In the genomic region with DNA sequence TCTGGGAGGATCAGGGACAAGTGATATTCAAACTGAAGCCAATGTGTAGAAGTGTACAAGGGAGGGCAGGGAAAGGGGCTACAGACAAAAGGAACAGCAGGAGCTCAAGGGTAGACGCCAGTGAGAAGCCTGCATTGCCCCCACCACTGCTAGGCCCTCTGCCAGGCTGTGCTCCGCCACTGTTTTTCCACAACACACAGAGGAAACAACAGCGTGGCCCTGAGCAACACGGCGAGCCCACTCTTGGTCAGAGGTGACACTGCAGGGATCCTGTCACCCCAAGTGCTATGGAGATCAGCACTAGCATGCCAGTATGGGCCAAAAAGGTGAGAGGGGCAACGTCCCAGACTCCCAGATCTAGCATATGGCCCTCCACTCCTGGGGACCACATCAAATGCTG, we compare ENCODE assay signal across 12 cellular contexts. TPM values are rescaled to one million over a fixed set of nuclear protein-coding genes. Genes with fewer than 3 reads are reported as not detected.
DNase-seq lines count a peak whose midpoint lies in the region; ATAC-seq, FAIRE-seq and TF ChIP-seq lines count a peak whose summit lies in the region.
"Had no signal": no experiment of that assay in that cellular context is flagged by ENCODE, and none has a peak within 500 bp of the region (broad histone marks: within the 10 kb centered on the region; RNA-seq: fewer than 3 reads in every experiment).

No MANE protein-coding gene starts in this region.

- CTCF ChIA-PET in PC-9 (lab: Charles Lee), result interaction anchor here (0.6 kb wide), 1 partner anchor 33 kb away, joined by 3 read pairs; no protein-coding TSS in a partner anchor
- CTCF ChIA-PET in CD8-positive, alpha-beta T cell (lab: Charles Lee), result interaction anchor here (1.0 to 14.9 kb wide), 3 partner anchors 24 to 133 kb away, joined by 3 to 276 read pairs (median 25); partner anchors contain the start of gene MYO18A

- no peak overlapping the region for H3K4me3 Mint-ChIP-seq in stimulated activated effector memory CD8-positive, alpha-beta T cell treated with anti-CD3 and anti-CD28 coated beads, Interleukin-12 subunit alpha, Interleukin-12 subunit beta, amount 100 ng/mL, for 72 hours
- no peak overlapping the region for H3K4me3 Mint-ChIP-seq in CD8-positive, alpha-beta T cell
- H3K4me3 Mint-ChIP-seq: T-cell had no signal

- no peaks in the 10 kb centered on the region for H3K27me3 ChIP-seq in PC-9 (ENCODE audit: insufficient read depth, low read depth)
- no peaks in the 10 kb centered on the region for H3K27me3 ChIP-seq in keratinocyte (ENCODE audit: control insufficient read depth, extremely low read depth, insufficient read depth, low read length)
- no peaks in the 10 kb centered on the region for H3K27me3 ChIP-seq in CD8-positive, alpha-beta T cell (ENCODE audit: insufficient read depth, low read length)

- H3K79me2 ChIP-seq in PC-9 (ENCODE audit: low read depth), result peaks cover 96% of the 10 kb centered on the region
- peaks cover 84% of the 10 kb centered on the region for H3K79me2 ChIP-seq in keratinocyte (ENCODE audit: control insufficient read depth, insufficient read depth, low read length)

- no peaks in the 10 kb centered on the region for H3K36me3 Mint-ChIP-seq in stimulated activated effector memory CD8-positive, alpha-beta T cell treated with anti-CD3 and anti-CD28 coated beads, Interleukin-12 subunit alpha, Interleukin-12 subunit beta, amount 100 ng/mL, for 72 hours
- no peaks in the 10 kb centered on the region for H3K36me3 Mint-ChIP-seq in CD8-positive, alpha-beta T cell
- H3K36me3 Mint-ChIP-seq: T-cell had no signal

- POLR2A ChIA-PET in PC-9 (lab: Charles Lee; ENCODE audit: unreplicated experiment), result interaction anchor here (0.5 to 1.9 kb wide), 4 partner anchors 12 to 95 kb away, joined by 3 to 14 read pairs (median 5); no protein-coding TSS in a partner anchor
- POLR2A ChIA-PET in CD8-positive, alpha-beta T cell (lab: Charles Lee), result interaction anchor here (1.5 kb wide), 1 partner anchor 19 kb away, joined by 5 read pairs; no protein-coding TSS in a partner anchor

- H3K9me3 Mint-ChIP-seq in stimulated activated effector memory CD8-positive, alpha-beta T cell treated with anti-CD3 and anti-CD28 coated beads, Interleukin-12 subunit alpha, Interleukin-12 subunit beta, amount 100 ng/mL, for 72 hours, result no peaks in the 10 kb centered on the region
- H3K9me3 Mint-ChIP-seq in CD8-positive, alpha-beta T cell, result no peaks in the 10 kb centered on the region
- H3K9me3 Mint-ChIP-seq: T-cell had no signal

- no peaks in the 10 kb centered on the region for H3K9me1 ChIP-seq in keratinocyte (ENCODE audit: control insufficient read depth, extremely low read depth, insufficient read depth, low read length)

- dilution Hi-C loops in keratinocyte (cut with MboI; ENCODE audit: extremely low pct_ligation_motif_present, low sequenced_read_pairs), result no loop called here

- peaks cover 64% of the 10 kb centered on the region for H3K4me1 Mint-ChIP-seq in stimulated activated effector memory CD8-positive, alpha-beta T cell treated with anti-CD3 and anti-CD28 coated beads, Interleukin-12 subunit alpha, Interleukin-12 subunit beta, amount 100 ng/mL, for 72 hours
- peaks cover 26% of the 10 kb centered on the region for H3K4me1 Mint-ChIP-seq in CD8-positive, alpha-beta T cell (ENCODE audit: low read depth)

- peaks cover 94% of the 10 kb centered on the region for H3K4me1 ChIP-seq in PC-9 (replicated peaks; ENCODE audit: insufficient read depth)
- H3K4me1 ChIP-seq in keratinocyte (ENCODE audit: control insufficient read depth, extremely low read depth, insufficient read depth, low read length), result peaks cover 75% of the 10 kb centered on the region
- peaks cover 15% of the 10 kb centered on the region for H3K4me1 ChIP-seq in CD8-positive, alpha-beta T cell (ENCODE audit: insufficient read depth, low read length)

- ATAC-seq in stimulated activated effector memory CD8-positive, alpha-beta T cell treated with anti-CD3 and anti-CD28 coated beads, Interleukin-12 subunit alpha, Interleukin-12 subunit beta, amount 100 ng/mL, for 72 hours, result no peak
- ATAC-seq in CD8-positive, alpha-beta T cell, result no peak
- ATAC-seq: left lobe of liver, T-cell had no signal

- H3K9me3 ChIP-seq in PC-9 (ENCODE audit: insufficient read depth, low read depth), result no peaks in the 10 kb centered on the region
- no peaks in the 10 kb centered on the region for H3K9me3 ChIP-seq in keratinocyte (ENCODE audit: control insufficient read depth, low read depth, low read length)
- no peaks in the 10 kb centered on the region for H3K9me3 ChIP-seq in CD8-positive, alpha-beta T cell (ENCODE audit: low read length)

- no peak overlapping the region for H3K9ac ChIP-seq in keratinocyte (ENCODE audit: control insufficient read depth, extremely low read depth, insufficient read depth, low read length)

- intact Hi-C loops in PC-9 (cut with micrococcal nuclease; ENCODE audit: unreplicated experiment), result no loop called here
- intact Hi-C loops in CD8-positive, alpha-beta T cell (cut with DNase I, micrococcal nuclease), result no loop called here

- H3K4me2 ChIP-seq in PC-9, result peak overlapping the region; percentile 82
- no peak overlapping the region for H3K4me2 ChIP-seq in keratinocyte (ENCODE audit: control insufficient read depth, extremely low read depth, insufficient read depth, low read depth, low read length)

- DNase-seq in PC-9, result no peak
- DNase-seq in keratinocyte (ENCODE audit: low read depth, low spot score), result no peak
- DNase-seq in stimulated activated effector memory CD8-positive, alpha-beta T cell treated with anti-CD3 and anti-CD28 coated beads, Interleukin-12 subunit alpha, Interleukin-12 subunit beta, amount 100 ng/mL, for 72 hours (ENCODE audit: low spot score in 2 of 2), result no peak
- no peak for DNase-seq in NCI-H2196 (lab: John Stamatoyannopoulos, UW; ENCODE audit: unreplicated experiment)
- DNase-seq in glomerular visceral epithelial cell (ENCODE audit: extremely low spot score), result no peak
- no peak for DNase-seq in activated effector memory CD4-positive, alpha-beta T cell treated with anti-CD3 and anti-CD28 coated beads, Interleukin-2, amount 50 U/mL, for 16 hours
- DNase-seq in CD8-positive, alpha-beta T cell, result no peak
- DNase-seq: DMS 273 treated with DMSO at 0.1 percent for 48 hours, NCI-H82, T-cell had no signal

- TF ChIP-seq CTCF in PC-9 (conservative IDR thresholded peaks at IDR 0.05), result no peak
- no peak for TF ChIP-seq CTCF in keratinocyte (optimal IDR thresholded peaks at IDR 0.05 in 1 of 3, IDR thresholded peaks at IDR 0.05 in 1 of 3, conservative IDR thresholded peaks at IDR 0.05 in 1 of 3; ENCODE audit: extremely low read depth in 1 of 3, insufficient read depth in 2 of 3, low read length in 3 of 3)
- TF ChIP-seq CTCF in CD8-positive, alpha-beta T cell (IDR thresholded peaks at IDR 0.05), result no peak

- H3K27ac Mint-ChIP-seq in stimulated activated effector memory CD8-positive, alpha-beta T cell treated with anti-CD3 and anti-CD28 coated beads, Interleukin-12 subunit alpha, Interleukin-12 subunit beta, amount 100 ng/mL, for 72 hours, result peak overlapping the region; percentile 96
- no peak overlapping the region for H3K27ac Mint-ChIP-seq in CD8-positive, alpha-beta T cell

- H3K36me3 ChIP-seq in PC-9 (ENCODE audit: low read depth) (0 out of 2 replicates have a peak, but pooled peaks cover 6% of the 10 kb centered on the region), keratinocyte (ENCODE audit: control insufficient read depth in 2 of 2, extremely low read depth in 1 of 2, insufficient read depth in 2 of 2, low read length in 2 of 2) (peaks cover 11% of the 10 kb centered on the region in 2 experiments)
- H3K36me3 ChIP-seq in CD8-positive, alpha-beta T cell (ENCODE audit: insufficient read depth, low read length), result no peaks in the 10 kb centered on the region

- no peak for FAIRE-seq in keratinocyte (lab: Jason Lieb, UNC)

- no peak overlapping the region for H3K4me3 ChIP-seq in PC-9
- H3K4me3 ChIP-seq in keratinocyte (ENCODE audit: control insufficient read depth in 2 of 3, extremely low read depth in 1 of 3, insufficient read depth in 2 of 3, low read depth in 1 of 3, low read length in 3 of 3), result no peak overlapping the region
- no peak overlapping the region for H3K4me3 ChIP-seq in CD8-positive, alpha-beta T cell (ENCODE audit: low read depth, low read length)

- no peaks in the 10 kb centered on the region for H3K9me2 ChIP-seq in PC-9 (ENCODE audit: insufficient read depth)

- no peaks in the 10 kb centered on the region; the same call in 1 of the 2 replicates for H4K20me1 ChIP-seq in PC-9 (ENCODE audit: insufficient read depth)
- no peaks in the 10 kb centered on the region for H4K20me1 ChIP-seq in keratinocyte (ENCODE audit: control insufficient read depth, extremely low read depth, insufficient read depth, low read length)

- H2AFZ ChIP-seq in PC-9, result no peak overlapping the region
- no peak overlapping the region for H2AFZ ChIP-seq in keratinocyte (ENCODE audit: control insufficient read depth, low read length)

- no peaks in the 10 kb centered on the region for H3K27me3 Mint-ChIP-seq in CD8-positive, alpha-beta T cell (ENCODE audit: low read depth)
- H3K27me3 Mint-ChIP-seq: T-cell had no signal

- H3K27ac ChIP-seq in PC-9, result peak overlapping the region; percentile 91
- peak overlapping the region; percentile 92 for H3K27ac ChIP-seq in angular gyrus (ENCODE audit: low read depth, low read length)
- peak overlapping the region; percentile 90 for H3K27ac ChIP-seq in keratinocyte (ENCODE audit: control insufficient read depth, insufficient read depth, low read length)
- no peak overlapping the region for H3K27ac ChIP-seq in CD8-positive, alpha-beta T cell (ENCODE audit: low read depth, low read length)

- no TSS peak for BruUV-seq in PC-9 (replicated peaks; lab: Mats Ljungman, UMichigan)

- H3F3A ChIP-seq in PC-9 (ENCODE audit: insufficient read depth, low read depth), result peaks cover 85% of the 10 kb centered on the region

RNA-seq across cellular contexts. Expression of gene MYO18A, which starts 23.4 kb away (rescaled TPM):
- 150 and 158 TPM in 2 replicates for total RNA-seq in PC-9 (2021)
- 18.4 to 26.6 TPM (median 20.0 TPM) in 3 replicates for polyA plus RNA-seq in keratinocyte
- polyA plus RNA-seq in keratinocyte (2011; ENCODE audit: low read depth), result 132 TPM
- 13.5 and 22.0 TPM in 2 replicates for polyA plus RNA-seq in keratinocyte (2011; cell fraction: cytosol; rRNA removed)
- 129 and 141 TPM in 2 replicates for polyA plus RNA-seq in keratinocyte (2011; cell fraction: nucleus; rRNA removed)
- polyA plus RNA-seq in keratinocyte (2012; ENCODE audit: low replicate concordance), result 70.9 and 78.4 TPM in 2 replicates
- 43.5 to 142 TPM (median 64.0 TPM) in 3 replicates for polyA minus RNA-seq in keratinocyte
- 32.6 TPM for polyA minus RNA-seq in keratinocyte (2011; cell fraction: cytosol; rRNA and poly(A)+ RNA removed)
- 71.2 and 113 TPM in 2 replicates for polyA minus RNA-seq in keratinocyte (2011; cell fraction: nucleus; rRNA and poly(A)+ RNA removed)
- 10 to 100 TPM; 48.5 to 52.9 TPM for total RNA-seq in CD8-positive, alpha-beta T cell
